12 cellular contexts compared by ENCODE assay signal in genomic region chr15:55907797-55908196, GRCh38.
DNase-seq lines count a peak whose midpoint lies in the region; ATAC-seq, FAIRE-seq and TF ChIP-seq lines count a peak whose summit lies in the region.
"Had no signal": no experiment of that assay in that cellular context is flagged by ENCODE, and none has a peak within 500 bp of the region (broad histone marks: within the 10 kb centered on the region; RNA-seq: fewer than 3 reads in every experiment).

No MANE protein-coding gene starts in this region.

- no peak overlapping the region for H4K91ac ChIP-seq in H9 (ENCODE audit: insufficient read length, low read depth, low read length)

- WGBS in H9 (ENCODE audit: extremely low coverage, insufficient read length, low lambda C conversion rate), result no CpG with 5 or more reads among the region's 4 CpGs

- H3K79me2 ChIP-seq in H9 (ENCODE audit: insufficient read depth, low read length), result no peaks in the 10 kb centered on the region

- CTCF ChIA-PET in MCF 10A (lab: Yijun Ruan, JAX), result interaction anchor here (1.0 to 3.2 kb wide), 5 partner anchors 9 to 337 kb away, joined by 3 to 28 read pairs (median 7); no protein-coding TSS in a partner anchor

- H3T11ph ChIP-seq in H9 (ENCODE audit: low read length), result no peak overlapping the region

- no peak overlapping the region for H3K14ac ChIP-seq in H9 (ENCODE audit: insufficient read depth, low read length)

- no peaks in the 10 kb centered on the region for H3K9me3 Mint-ChIP-seq in MCF 10A (ENCODE audit: unreplicated experiment)
- no peaks in the 10 kb centered on the region for H3K9me3 Mint-ChIP-seq in H9

- H3K4me1 Mint-ChIP-seq in MCF 10A (ENCODE audit: insufficient read depth, unreplicated experiment), result peaks cover 50% of the 10 kb centered on the region
- 0 out of 4 replicates have a peak, but pooled peaks cover 0 to 4% of the 10 kb centered on the region in 2 experiments for H3K4me1 Mint-ChIP-seq in H9

- H2BK12ac ChIP-seq in H9 (ENCODE audit: insufficient read length, low read depth, low read length), result no peak overlapping the region

- H3K4me3 Mint-ChIP-seq in MCF 10A (ENCODE audit: unreplicated experiment) (no peak overlapping the region), H9 (no peak overlapping the region)

- H3K36me3 ChIP-seq in breast epithelium, result no peaks in the 10 kb centered on the region
- H3K36me3 ChIP-seq in adipocyte (ENCODE audit: control insufficient read depth, insufficient read depth, low read length, severe bottlenecking), result no peaks in the 10 kb centered on the region
- H3K36me3 ChIP-seq: transverse colon had no signal

- no peak overlapping the region for H3K56ac ChIP-seq in H9 (ENCODE audit: insufficient read length, low read depth, low read length)

- no peak overlapping the region for H3K4me2 ChIP-seq in H9 (ENCODE audit: insufficient read depth, insufficient read length, low read length)

- no peak overlapping the region for H3K27ac ChIP-seq in breast epithelium
- H3K27ac ChIP-seq in H9 (ENCODE audit: insufficient read length, low read depth, low read length), result no peak overlapping the region
- H3K27ac ChIP-seq: transverse colon had no signal

- H3K4ac ChIP-seq in H9 (ENCODE audit: low read depth, low read length), result no peak overlapping the region

- H2BK5ac ChIP-seq in H9 (ENCODE audit: insufficient read length, low read length), result no peak overlapping the region

- no peak overlapping the region for H2BK120ac ChIP-seq in H9 (ENCODE audit: low read depth, low read length, poor library complexity, severe bottlenecking)

- no peaks in the 10 kb centered on the region for H4K20me1 ChIP-seq in H9 (ENCODE audit: control insufficient read depth, insufficient read depth, insufficient read length)

- no peak overlapping the region for H2BK15ac ChIP-seq in H9 (ENCODE audit: low read depth, low read length)

- intact Hi-C loops in MCF 10A (cut with micrococcal nuclease) (no loop called here), breast epithelium (cut with DNase I; ENCODE audit: low total_unique reads) (no loop called here)

- H3K36me3 Mint-ChIP-seq in MCF 10A (ENCODE audit: insufficient read depth, unreplicated experiment) (peaks cover 21% of the 10 kb centered on the region), H9 (ENCODE audit: insufficient read depth in 1 of 3, low read depth in 3 of 3) (no peaks in the 10 kb centered on the region)

- H3K27me3 Mint-ChIP-seq in MCF 10A (ENCODE audit: insufficient read depth, unreplicated experiment), result no peaks in the 10 kb centered on the region
- H3K27me3 Mint-ChIP-seq in H9 (ENCODE audit: low read depth), result no peaks in the 10 kb centered on the region

- DNase-seq in MCF 10A (ENCODE audit: unreplicated experiment) (peak; percentile 81), breast epithelium (ENCODE audit: low spot score in 2 of 2) (no peak), adipocyte (ENCODE audit: low read depth) (peak; percentile 97), hepatic stellate cell (ENCODE audit: low spot score) (peak; percentile 79), urothelium cell line (ENCODE audit: low spot score) (peak; percentile 67), H9 (no peak)
- no peak for DNase-seq in stimulated activated CD4-positive, alpha-beta T cell treated with anti-CD3 and anti-CD28 coated beads, Interleukin-4, amount 100 ng/mL, for 1 hour
- DNase-seq: AML-193, T-helper 2 cell, transverse colon had no signal

- H3K9me3 ChIP-seq in breast epithelium (no peaks in the 10 kb centered on the region), adipocyte (ENCODE audit: control insufficient read depth, low read length) (no peaks in the 10 kb centered on the region), H9 (ENCODE audit: control insufficient read depth, low read depth, low read length) (no peaks in the 10 kb centered on the region)
- H3K9me3 ChIP-seq: transverse colon had no signal

- no peak overlapping the region for H3K4me3 ChIP-seq in breast epithelium
- peak overlapping the region; percentile 51 for H3K4me3 ChIP-seq in adipocyte (ENCODE audit: low read length)
- H3K4me3 ChIP-seq: transverse colon had no signal

- no peak overlapping the region for H3K18ac ChIP-seq in H9 (ENCODE audit: insufficient read length, low read depth, low read length)

- H2BK20ac ChIP-seq in H9 (ENCODE audit: low read depth, low read length, poor library complexity, severe bottlenecking), result no peak overlapping the region

- H3K27me3 ChIP-seq in breast epithelium, result no peaks in the 10 kb centered on the region
- H3K27me3 ChIP-seq in adipocyte (replicated peaks; ENCODE audit: control insufficient read depth, insufficient read depth, low read length), result no peaks in the 10 kb centered on the region
- no peaks in the 10 kb centered on the region for H3K27me3 ChIP-seq in H9 (ENCODE audit: insufficient read depth, low read length)
- H3K27me3 ChIP-seq: transverse colon had no signal

- H3K9ac ChIP-seq in adipocyte (ENCODE audit: low read length) (peak overlapping the region; percentile 13), H9 (ENCODE audit: extremely low read depth, insufficient read length, low read length) (no peak overlapping the region)

- H3K27ac Mint-ChIP-seq in MCF 10A (ENCODE audit: low read depth, unreplicated experiment), result peak overlapping the region; percentile 89
- no peak overlapping the region for H3K27ac Mint-ChIP-seq in H9

- H3K23me2 ChIP-seq in H9 (ENCODE audit: insufficient read length, low read depth, low read length, poor library complexity, severe bottlenecking), result no peaks in the 10 kb centered on the region

- no peak for ATAC-seq in HG03097 (IDR thresholded peaks at IDR 0.05; ENCODE audit: low FRiP score, unreplicated experiment)

- H3K23ac ChIP-seq in H9 (ENCODE audit: insufficient read length, low read depth, low read length), result no peak overlapping the region

- no peak for FAIRE-seq in urothelium cell line (lab: Jason Lieb, UNC)
- FAIRE-seq: colon had no signal

- no peak for TF ChIP-seq CTCF in MCF 10A (IDR thresholded peaks at IDR 0.05; ENCODE audit: unreplicated experiment)
- no peak for TF ChIP-seq CTCF in breast epithelium (IDR thresholded peaks at IDR 0.05)
- TF ChIP-seq CTCF in H9 (conservative IDR thresholded peaks at IDR 0.05), result no peak

- no peak overlapping the region for H4K5ac ChIP-seq in H9 (ENCODE audit: insufficient read length, low read depth, low read length)

- no peak overlapping the region for H2AFZ ChIP-seq in H9 (ENCODE audit: low read length)

- TF ChIP-seq POLR2A in breast epithelium (IDR thresholded peaks at IDR 0.05), result no peak

- no TSS peak for BruUV-seq in MCF 10A (replicated peaks; lab: Mats Ljungman, UMichigan)

- no peaks in the 10 kb centered on the region for H3K79me1 ChIP-seq in H9 (ENCODE audit: insufficient read depth, low read depth, low read length, poor library complexity, severe bottlenecking)

- POLR2A ChIA-PET in MCF 10A (lab: Yijun Ruan, JAX), result interaction anchor here (0.6 to 3.2 kb wide), 16 partner anchors 8 to 343 kb away, joined by 3 to 64 read pairs (median 4); partner anchors contain the start of gene NEDD4

- H4K8ac ChIP-seq in H9 (replicated peaks; ENCODE audit: insufficient read length, low read depth, low read length), result no peak overlapping the region

- H3K4me1 ChIP-seq in breast epithelium (no peaks in the 10 kb centered on the region), adipocyte (ENCODE audit: control insufficient read depth, insufficient read depth, low read length) (peaks cover 23% of the 10 kb centered on the region), H9 (ENCODE audit: insufficient read depth, low read length) (no peaks in the 10 kb centered on the region)
- H3K4me1 ChIP-seq: transverse colon had no signal

- no peak overlapping the region for H2AK5ac ChIP-seq in H9 (ENCODE audit: insufficient read length, low read length)

Comparison
In these comparisons a context has a peak if more than half of its experiments do, and no peak if none do; other contexts are left out.
1. DNase-seq: peak in MCF 10A (single experiment), adipocyte (single experiment), hepatic stellate cell (single experiment) and urothelium cell line (single experiment); none in breast epithelium (0 of 2), stimulated activated CD4-positive, alpha-beta T cell treated with anti-CD3 and anti-CD28 coated beads, Interleukin-4, amount 100 ng/mL, for 1 hour (single experiment) and H9 (single experiment).